In the genomic region with DNA sequence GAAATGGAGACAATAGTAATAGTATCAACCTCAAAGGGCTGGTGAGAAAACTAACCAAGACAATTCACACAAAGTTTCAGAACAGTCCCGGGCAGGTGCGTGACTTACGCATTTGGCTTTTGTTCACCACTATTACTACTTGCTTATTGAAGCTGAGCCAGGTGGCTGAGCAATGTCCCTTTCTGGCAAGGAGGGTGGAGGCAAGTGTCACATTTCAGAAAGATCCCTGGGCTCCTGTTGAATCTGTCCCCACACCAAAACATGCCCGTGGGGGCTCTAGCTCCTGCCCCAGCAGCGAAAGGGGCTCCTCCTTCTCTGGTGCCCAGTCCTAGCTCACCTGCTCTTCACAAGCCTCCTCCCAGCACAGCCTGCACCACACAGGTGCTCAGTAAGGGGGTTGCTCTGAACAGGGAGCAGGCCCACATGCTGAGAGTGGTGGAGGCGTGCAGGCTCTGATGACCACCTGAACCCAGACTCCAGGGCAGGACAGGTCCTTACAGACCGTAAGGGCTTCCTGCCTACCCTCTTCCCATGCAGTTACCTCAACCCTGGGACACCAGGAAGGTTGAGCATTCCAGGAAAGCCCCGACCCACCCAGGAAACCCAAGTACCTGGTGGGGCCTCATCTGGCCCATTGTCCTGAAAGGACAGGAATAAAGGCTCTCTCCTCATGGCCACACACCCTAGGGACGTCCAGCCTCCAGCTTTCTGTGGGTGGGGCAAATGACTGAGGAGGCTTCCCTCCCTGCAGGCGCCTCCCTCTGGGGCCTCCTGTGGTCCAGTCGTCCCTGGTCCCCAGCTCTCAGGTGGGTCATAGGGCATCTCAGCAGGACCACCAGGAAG, we compare ENCODE assay signal across 10 cellular contexts. TPM values are rescaled to one million over a fixed set of nuclear protein-coding genes. Genes with fewer than 3 reads are reported as not detected.
DNase-seq lines count a peak whose midpoint lies in the region; ATAC-seq, FAIRE-seq and TF ChIP-seq lines count a peak whose summit lies in the region.
"Had no signal": no experiment of that assay in that cellular context is flagged by ENCODE, and none has a peak within 500 bp of the region (broad histone marks: within the 10 kb centered on the region; RNA-seq: fewer than 3 reads in every experiment).

No MANE protein-coding gene starts in this region.

- H3K27ac Mint-ChIP-seq in activated CD8-positive, alpha-beta T cell treated with anti-CD3 and anti-CD28 coated beads for 36 hours: peak overlapping the region; percentile 84
- peak overlapping the region; percentile 29 to 90 (median 72) for H3K27ac Mint-ChIP-seq in naive thymus-derived CD8-positive, alpha-beta T cell

- no peaks in the 10 kb centered on the region for H4K20me1 ChIP-seq in HCT116 (ENCODE audit: insufficient read depth)

- no peak for TF ChIP-seq CTCF in HCT116 (IDR thresholded peaks at IDR 0.05 in 2 of 3, conservative IDR thresholded peaks at IDR 0.05 in 1 of 3; ENCODE audit: borderline replicate concordance in 1 of 3, insufficient read depth in 1 of 3, low read depth in 2 of 3, low read length in 2 of 3)
- TF ChIP-seq CTCF in activated CD8-positive, alpha-beta T cell treated with anti-CD3 and anti-CD28 coated beads for 36 hours (IDR thresholded peaks at IDR 0.05): no peak
- no peak for TF ChIP-seq CTCF in pancreas (IDR thresholded peaks at IDR 0.05)
- TF ChIP-seq CTCF in mucosa of descending colon (IDR thresholded peaks at IDR 0.05): no peak

- H3K27ac ChIP-seq in HCT116 (ENCODE audit: low read depth, low read length) (peak overlapping the region; percentile 40), pancreas (no peak overlapping the region)
- H3K27ac ChIP-seq: parathyroid adenoma had no signal

- POLR2A ChIA-PET in HCT116 (lab: Charles Lee): interaction anchor here (0.7 to 1.5 kb wide), 3 partner anchors 16 to 23 kb away, joined by 4 to 6 read pairs (median 4); no protein-coding TSS in a partner anchor
- POLR2A ChIA-PET in activated CD8-positive, alpha-beta T cell treated with anti-CD3 and anti-CD28 coated beads for 36 hours (lab: Charles Lee): interaction anchor here (0.5 to 7.9 kb wide), 10 partner anchors 10 to 144 kb away, joined by 3 to 141 read pairs (median 4); partner anchors contain the start of genes SEMA7A and UBL7
- POLR2A ChIA-PET in naive thymus-derived CD8-positive, alpha-beta T cell (lab: Charles Lee): interaction anchor here (0.7 to 6.1 kb wide), 5 partner anchors 17 to 215 kb away, joined by 3 to 46 read pairs (median 5); partner anchors contain the start of genes CLK3 and SEMA7A

- no peaks in the 10 kb centered on the region for H3K79me2 ChIP-seq in HCT116 (ENCODE audit: insufficient read depth, low read length)
- H3K79me2 ChIP-seq: parathyroid adenoma had no signal

- H3K27me3 ChIP-seq in HCT116 (ENCODE audit: insufficient read depth, low read length) (no peaks in the 10 kb centered on the region), pancreas (no peaks in the 10 kb centered on the region)

- H3K4me3 Mint-ChIP-seq in activated CD8-positive, alpha-beta T cell treated with anti-CD3 and anti-CD28 coated beads for 36 hours: peak overlapping the region; percentile 63
- peak overlapping the region; percentile 7 to 75 (median 56) for H3K4me3 Mint-ChIP-seq in naive thymus-derived CD8-positive, alpha-beta T cell
- H3K4me3 Mint-ChIP-seq: dendritic cell treated with granulocyte-macrophage colony-stimulating factor and Interleukin-4, amounts not matched to agents 40 ng/mL and 50 ng/mL, for 4 days had no signal

- H3K27me3 Mint-ChIP-seq in activated CD8-positive, alpha-beta T cell treated with anti-CD3 and anti-CD28 coated beads for 36 hours: no peaks in the 10 kb centered on the region
- H3K27me3 Mint-ChIP-seq in naive thymus-derived CD8-positive, alpha-beta T cell: no peaks in the 10 kb centered on the region

- BruUV-seq in HCT116 (replicated peaks; lab: Mats Ljungman, UMichigan): no TSS peak

- H3K4me3 ChIP-seq in HCT116 (replicated peaks in 1 of 2; ENCODE audit: low read depth in 1 of 2, low read length in 2 of 2) (peak overlapping the region; percentile 21 to 49), pancreas (no peak overlapping the region), mucosa of descending colon (no peak overlapping the region)

- no peak for TF ChIP-seq POLR2A in HCT116 (IDR thresholded peaks at IDR 0.05; ENCODE audit: borderline replicate concordance, extremely low read depth, insufficient read depth, insufficient read length)

- H3K4me1 Mint-ChIP-seq in activated CD8-positive, alpha-beta T cell treated with anti-CD3 and anti-CD28 coated beads for 36 hours (ENCODE audit: low read depth): peaks cover 89% of the 10 kb centered on the region
- peaks cover 34 to 91% (median 82%) of the 10 kb centered on the region in 4 donors for H3K4me1 Mint-ChIP-seq in naive thymus-derived CD8-positive, alpha-beta T cell

- DNase-seq in Daoy (ENCODE audit: low read depth) (peak; percentile 62), HCT116 (ENCODE audit: low read depth, low spot score) (no peak), pancreas (no peak), mucosa of descending colon (no peak), cardiac septum (ENCODE audit: low spot score) (no peak)
- peak; percentile 83 for DNase-seq in activated CD8-positive, alpha-beta T cell treated with anti-CD3 and anti-CD28 coated beads for 36 hours
- no peak for DNase-seq in naive thymus-derived CD8-positive, alpha-beta T cell

- no peak for FAIRE-seq in pancreas (lab: Jason Lieb, UNC)

- H3K4me1 ChIP-seq in HCT116 (ENCODE audit: control insufficient read depth in 1 of 2, insufficient read depth in 2 of 2, low read length in 2 of 2) (peaks cover 54 to 81% of the 10 kb centered on the region in 2 experiments), pancreas (no peaks in the 10 kb centered on the region), mucosa of descending colon (ENCODE audit: low read depth) (peaks cover 6% of the 10 kb centered on the region)
- H3K4me1 ChIP-seq: parathyroid adenoma had no signal

- H3K9ac ChIP-seq in HCT116 (ENCODE audit: low read length): peak overlapping the region; percentile 61
- H3K9ac ChIP-seq: parathyroid adenoma had no signal

- H3K9me2 ChIP-seq in HCT116 (ENCODE audit: insufficient read depth): no peaks in the 10 kb centered on the region

- H3K9me3 ChIP-seq in HCT116 (ENCODE audit: control insufficient read depth in 1 of 2, insufficient read depth in 1 of 2, low read depth in 1 of 2, low read length in 2 of 2) (no peaks in the 10 kb centered on the region), pancreas (no peaks in the 10 kb centered on the region), mucosa of descending colon (no peaks in the 10 kb centered on the region)

- RAD21 ChIA-PET in HCT116 (lab: Charles Lee; ENCODE audit: low non-redundant PET in 1 of 2, low total read pairs in 2 of 2, uncharacterized antibody in 2 of 2, unreplicated experiment in 2 of 2): no interaction called here

- H2AFZ ChIP-seq in HCT116 (ENCODE audit: low read depth, low read length, poor library complexity, severe bottlenecking): no peak overlapping the region
- H2AFZ ChIP-seq: parathyroid adenoma had no signal

- no peak for TF ChIP-seq RAD21 in HCT116 (IDR thresholded peaks at IDR 0.05; ENCODE audit: low read depth)

- peak overlapping the region; percentile 79 for H3K4me2 ChIP-seq in HCT116 (ENCODE audit: low read length)

- H3K9me3 Mint-ChIP-seq in activated CD8-positive, alpha-beta T cell treated with anti-CD3 and anti-CD28 coated beads for 36 hours: no peaks in the 10 kb centered on the region
- no peaks in the 10 kb centered on the region for H3K9me3 Mint-ChIP-seq in naive thymus-derived CD8-positive, alpha-beta T cell
- H3K9me3 Mint-ChIP-seq: dendritic cell treated with granulocyte-macrophage colony-stimulating factor and Interleukin-4, amounts not matched to agents 40 ng/mL and 50 ng/mL, for 4 days had no signal

- H3K36me3 ChIP-seq in HCT116 (ENCODE audit: control insufficient read depth in 1 of 2, insufficient read depth in 2 of 2, low read length in 2 of 2) (no peaks in the 10 kb centered on the region), pancreas (no peaks in the 10 kb centered on the region), mucosa of descending colon (ENCODE audit: low read depth) (no peaks in the 10 kb centered on the region)

- peaks cover 6% of the 10 kb centered on the region for H3K36me3 Mint-ChIP-seq in activated CD8-positive, alpha-beta T cell treated with anti-CD3 and anti-CD28 coated beads for 36 hours (ENCODE audit: low read depth)
- no peaks in the 10 kb centered on the region for H3K36me3 Mint-ChIP-seq in naive thymus-derived CD8-positive, alpha-beta T cell

- WGBS in pancreas, 2 donors: 40 to 43% methylated on average over 9 to 11 of the region's 11 CpGs

- peak; percentile 41 for ATAC-seq in HCT116
- peak; percentile 12 for ATAC-seq in activated CD8-positive, alpha-beta T cell treated with anti-CD3 and anti-CD28 coated beads for 36 hours
- ATAC-seq in naive thymus-derived CD8-positive, alpha-beta T cell: no peak
- no peak for ATAC-seq in HG03108 (IDR thresholded peaks at IDR 0.05; ENCODE audit: unreplicated experiment)
- no peak for ATAC-seq in pancreas
- no peak for ATAC-seq in mucosa of descending colon

- CTCF ChIA-PET in HCT116 (lab: Charles Lee): interaction anchor here (0.7 to 1.1 kb wide), 3 partner anchors 19 to 37 kb away, joined by 3 read pairs; no protein-coding TSS in a partner anchor
- CTCF ChIA-PET in activated CD8-positive, alpha-beta T cell treated with anti-CD3 and anti-CD28 coated beads for 36 hours (lab: Charles Lee): interaction anchor here (1.5 to 5.3 kb wide), 7 partner anchors 10 to 38 kb away, joined by 4 to 29 read pairs (median 7); no protein-coding TSS in a partner anchor

- intact Hi-C loops in HCT116 (cut with micrococcal nuclease): no loop called here
- intact Hi-C loops in activated CD8-positive, alpha-beta T cell treated with anti-CD3 and anti-CD28 coated beads for 36 hours (cut with micrococcal nuclease): loop anchor here (5.0 kb wide), 2 partner anchors 141 to 386 kb away; partner anchors contain the start of gene ARID3B
- intact Hi-C loops in pancreas (cut with DNase I): no loop called here
- intact Hi-C loops in mucosa of descending colon (cut with DNase I, micrococcal nuclease): no loop called here
- intact Hi-C loops in cardiac septum (cut with DNase I): no loop called here

RNA-seq across cellular contexts. Expression of gene SEMA7A, which starts 32.6 kb away (rescaled TPM):
- total RNA-seq in Daoy (2014; rRNA removed; shearing (Covaris generic)): 36.2 and 48.3 TPM in 2 replicates
- total RNA-seq in HCT116 (2021; ENCODE audit: unreplicated experiment) (13.8 TPM), pancreas (1 to 10 TPM in 2 of 6 donors, under 1 TPM in 4; 0.37 to 5.6 (median 0.75) TPM), mucosa of descending colon (1 to 10 TPM; 1.6 to 3.7 (median 3.0) TPM), cardiac septum (1.5 TPM)
- 11.9 and 16.8 TPM in 2 replicates for polyA plus RNA-seq in HCT116 (2012)
- total RNA-seq in activated CD8-positive, alpha-beta T cell treated with anti-CD3 and anti-CD28 coated beads for 36 hours: 10 to 100 TPM; 62.4 TPM
- total RNA-seq in naive thymus-derived CD8-positive, alpha-beta T cell: 1 to 10 TPM; 3.2 TPM
- polyA plus RNA-seq in naive thymus-derived CD8-positive, alpha-beta T cell: 1 to 10 TPM in 1 of 3 donors, under 1 TPM in 2; 0.09 to 1.7 (median 0.20) TPM
- polyA plus RNA-seq in pancreas: 1 to 10 TPM in 1 of 2 donors, under 1 TPM in 1; 0.53 to 1.1 TPM

RNA-seq across cellular contexts. Expression of gene CYP11A1, which starts 33.7 kb away (rescaled TPM):
- 0.06 and 0.12 TPM in 2 replicates for total RNA-seq in Daoy (2014; rRNA removed; shearing (Covaris generic))
- total RNA-seq in HCT116 (2021; ENCODE audit: unreplicated experiment) (0.57 TPM), pancreas (under 1 TPM in 3 of 6 donors, not detected in 3; 0.28 to 0.66 (median 0.29) TPM), mucosa of descending colon (under 1 TPM; 0.52 to 0.82 (median 0.60) TPM), cardiac septum (2.5 TPM)
- 0.25 and 0.27 TPM in 2 replicates for polyA plus RNA-seq in HCT116 (2012)
- under 1 TPM; 0.29 to 0.31 TPM for total RNA-seq in activated CD8-positive, alpha-beta T cell treated with anti-CD3 and anti-CD28 coated beads for 36 hours
- total RNA-seq in naive thymus-derived CD8-positive, alpha-beta T cell: not detected
- polyA plus RNA-seq in naive thymus-derived CD8-positive, alpha-beta T cell: not detected
- polyA plus RNA-seq in pancreas: under 1 TPM; 0.09 to 0.11 TPM

RNA-seq across cellular contexts. Expression of gene UBL7, which starts 59.8 kb away (rescaled TPM):
- 109 and 115 TPM in 2 replicates for total RNA-seq in Daoy (2014; rRNA removed; shearing (Covaris generic))
- total RNA-seq in HCT116 (2021; ENCODE audit: unreplicated experiment): 65.3 TPM
- polyA plus RNA-seq in HCT116 (2012): 49.5 and 70.5 TPM in 2 replicates
- total RNA-seq in activated CD8-positive, alpha-beta T cell treated with anti-CD3 and anti-CD28 coated beads for 36 hours: 10 to 100 TPM; 48.8 to 53.3 TPM
- total RNA-seq in naive thymus-derived CD8-positive, alpha-beta T cell: 10 to 100 TPM; 49.0 to 54.1 TPM
- polyA plus RNA-seq in naive thymus-derived CD8-positive, alpha-beta T cell: 100 to 1,000 TPM; 113 to 151 (median 150) TPM
- 10 to 100 TPM; 16.9 to 30.2 (median 20.4) TPM for total RNA-seq in pancreas
- 10 to 100 TPM; 16.0 to 18.1 TPM for polyA plus RNA-seq in pancreas
- 10 to 100 TPM; 29.5 to 43.5 (median 37.6) TPM for total RNA-seq in mucosa of descending colon
- total RNA-seq in cardiac septum: 48.3 TPM

Comparison
In these comparisons a context has a peak if more than half of its experiments do, and no peak if none do; other contexts are left out.
1. DNase-seq: peak in Daoy (single experiment) and activated CD8-positive, alpha-beta T cell treated with anti-CD3 and anti-CD28 coated beads for 36 hours (single experiment); none in HCT116 (single experiment), naive thymus-derived CD8-positive, alpha-beta T cell (0 of 10), pancreas (0 of 6), mucosa of descending colon (0 of 3) and cardiac septum (single experiment).
2. ATAC-seq: peak in HCT116 (single experiment) and activated CD8-positive, alpha-beta T cell treated with anti-CD3 and anti-CD28 coated beads for 36 hours (single experiment); none in naive thymus-derived CD8-positive, alpha-beta T cell (0 of 2), HG03108 (single experiment), pancreas (0 of 4) and mucosa of descending colon (single experiment).
3. H3K4me3 ChIP-seq: peak in HCT116 (2 of 2); none in pancreas (0 of 4) and mucosa of descending colon (single experiment).